1 cellular context compared by ENCODE assay signal in genomic region chr11:118718578-118718977, GRCh38.
TF ChIP-seq lines count a peak whose summit lies in the region.
"Not testable (repeated sequence)": the region's sequence is repeated elsewhere in the genome, so short reads cannot be mapped to it uniquely, and the experiment has no call there.

No MANE protein-coding gene starts in this region.

TF ChIP-seq in K562, 482 proteins besides CTCF, POLR2A, EP300 and RAD21 (continued from another document):
- TF ChIP-seq PKNOX1 (IDR thresholded peaks at IDR 0.05) (0 out of 2 replicates have a peak, but pooled peaks have one; percentile 23), MTA2 (IDR thresholded peaks at IDR 0.05; ENCODE audit: low read depth) (peak; percentile 46; the same call in 1 of the 2 replicates), PBX2 (tag; conservative IDR thresholded peaks at IDR 0.05; ENCODE audit: low read depth) (peak; percentile 59), MLLT1 (IDR thresholded peaks at IDR 0.05) (peak in 1 of 2 experiments; percentile 18; a peak in 2 of 4 replicates), SMARCE1 (IDR thresholded peaks at IDR 0.05) (peak; percentile 10; the same call in 1 of the 2 replicates), CBFA2T3 (IDR thresholded peaks at IDR 0.05) (peak; percentile 57), TCF3 (CRISPR knock-in tag; IDR thresholded peaks at IDR 0.05) (peak; percentile 70), BCOR (IDR thresholded peaks at IDR 0.05) (0 out of 2 replicates have a peak, but pooled peaks have one; percentile 24), TAL1 (IDR thresholded peaks at IDR 0.05) (peak; percentile 45), MEIS2 (IDR thresholded peaks at IDR 0.05; ENCODE audit: partially characterized antibody) (peak; percentile 61), ARID1B (IDR thresholded peaks at IDR 0.05) (peak; percentile 66; the same call in 1 of the 2 replicates)
- TF ChIP-seq PBX2 (CRISPR knock-in tag; IDR thresholded peaks at IDR 0.05; ENCODE audit: low read depth) = not testable (repeated sequence)
